Comparison of ENCODE assay signal across 8 cellular contexts in genomic region chr12:51846911-51847829, GRCh38. TPM values are rescaled to one million over a fixed set of nuclear protein-coding genes. Genes with fewer than 3 reads are reported as not detected.
A peak's percentile ranks its signal among the peaks of the same experiment; 100 is the strongest.
DNase-seq lines count a peak whose midpoint lies in the region; ATAC-seq, FAIRE-seq and TF ChIP-seq lines count a peak whose summit lies in the region.

No MANE protein-coding gene starts in this region.

- H3K27ac ChIP-seq in muscle layer of colon (ENCODE audit: low read depth, low read length), result no peak overlapping the region

- H3K27me3 ChIP-seq in muscle layer of colon (ENCODE audit: control insufficient read depth in 1 of 2, insufficient read depth in 2 of 2, low read length in 2 of 2), result peaks cover 36 to 65% of the 10 kb centered on the region in 2 donors

- H3K4me1 ChIP-seq in muscle layer of colon (ENCODE audit: insufficient read depth, low read length), result peaks cover 14% of the 10 kb centered on the region

- H3K36me3 ChIP-seq in muscle layer of colon (ENCODE audit: insufficient read depth, low read length), result no peaks in the 10 kb centered on the region

- peak; percentile 65 for DNase-seq in GM03348 (ENCODE audit: low spot score)
- DNase-seq in activated B cell treated with CpG ODN at 0.5 μM for 24 hours, result peak; percentile 41
- DNase-seq in effector CD8-positive, alpha-beta T cell (lab: John Stamatoyannopoulos, UW), result peak; percentile 14
- DNase-seq in stimulated activated naive CD8-positive, alpha-beta T cell treated with anti-CD3 and anti-CD28 coated beads, Interleukin-15, Interleukin-2, amounts not matched to agents 100 U/mL and 50 U/mL, for 24 hours, result peak; percentile 71
- no peak for DNase-seq in GM12892 (ENCODE audit: insufficient read length)

- ATAC-seq in activated B cell treated with CpG ODN at 0.5 μM for 24 hours (ENCODE audit: low read depth) (peak; percentile 81), GM19455 (IDR thresholded peaks at IDR 0.05; ENCODE audit: unreplicated experiment) (no peak), HG02588 (IDR thresholded peaks at IDR 0.05; ENCODE audit: unreplicated experiment) (no peak)
- peak; percentile 42 for ATAC-seq in stimulated activated naive CD8-positive, alpha-beta T cell treated with anti-CD3 and anti-CD28 coated beads, Interleukin-15, Interleukin-2, amounts not matched to agents 100 U/mL and 50 U/mL, for 24 hours

- H3K4me1 Mint-ChIP-seq in activated B cell treated with CpG ODN at 0.5 μM for 24 hours, result peaks cover 15% of the 10 kb centered on the region

- TF ChIP-seq CTCF in activated B cell treated with CpG ODN at 0.5 μM for 24 hours (IDR thresholded peaks at IDR 0.05), result no peak

- H3K9me3 ChIP-seq in muscle layer of colon (ENCODE audit: low read length), result no peaks in the 10 kb centered on the region

- H3K27ac Mint-ChIP-seq in activated B cell treated with CpG ODN at 0.5 μM for 24 hours, result no peak overlapping the region

- POLR2A ChIA-PET in activated B cell treated with CpG ODN at 0.5 μM for 24 hours (lab: Charles Lee), result no interaction called here

- no peak overlapping the region for H3K9ac ChIP-seq in muscle layer of colon (ENCODE audit: low read length)

- intact Hi-C loops in activated B cell treated with CpG ODN at 0.5 μM for 24 hours (cut with micrococcal nuclease), result no loop called here

- CTCF ChIA-PET in activated B cell treated with CpG ODN at 0.5 μM for 24 hours (lab: Charles Lee), result no interaction called here

- H3K36me3 Mint-ChIP-seq in activated B cell treated with CpG ODN at 0.5 μM for 24 hours (ENCODE audit: low read depth), result no peaks in the 10 kb centered on the region

- no peak for FAIRE-seq in GM12892 (lab: Jason Lieb, UNC)

- peak overlapping the region; percentile 42 to 49 for H3K4me3 ChIP-seq in muscle layer of colon (ENCODE audit: low read depth in 1 of 2, low read length in 2 of 2)

- peak overlapping the region; percentile 79 for H3K4me3 Mint-ChIP-seq in activated B cell treated with CpG ODN at 0.5 μM for 24 hours

- TF ChIP-seq POLR2A in GM12892 (IDR thresholded peaks at IDR 0.05; ENCODE audit: low read depth, low read length), result no peak

- H3K9me3 Mint-ChIP-seq in activated B cell treated with CpG ODN at 0.5 μM for 24 hours, result no peaks in the 10 kb centered on the region

- peaks cover 51% of the 10 kb centered on the region for H3K27me3 Mint-ChIP-seq in activated B cell treated with CpG ODN at 0.5 μM for 24 hours

RNA-seq across cellular contexts. Expression of gene FIGNL2, which starts 1.3 kb away (rescaled TPM):
- 0.39 and 0.69 TPM in 2 replicates for total RNA-seq in activated B cell treated with CpG ODN at 0.5 μM for 24 hours
- not detected for polyA plus RNA-seq in GM12892 (2012; ENCODE audit: missing spikeins)

RNA-seq across cellular contexts. Expression of gene ANKRD33, which starts 40.7 kb away (rescaled TPM):
- total RNA-seq in activated B cell treated with CpG ODN at 0.5 μM for 24 hours, result not detected in 2 replicates
- polyA plus RNA-seq in GM12892 (2012; ENCODE audit: missing spikeins), result not detected

Comparison
In these comparisons a context has a peak if more than half of its experiments do, and no peak if none do; other contexts are left out.
1. ATAC-seq: peak in activated B cell treated with CpG ODN at 0.5 μM for 24 hours (single experiment) and stimulated activated naive CD8-positive, alpha-beta T cell treated with anti-CD3 and anti-CD28 coated beads, Interleukin-15, Interleukin-2, amounts not matched to agents 100 U/mL and 50 U/mL, for 24 hours (single experiment); none in GM19455 (single experiment) and HG02588 (single experiment).